Comparison of ENCODE assay signal across 8 cellular contexts in the genomic region with DNA sequence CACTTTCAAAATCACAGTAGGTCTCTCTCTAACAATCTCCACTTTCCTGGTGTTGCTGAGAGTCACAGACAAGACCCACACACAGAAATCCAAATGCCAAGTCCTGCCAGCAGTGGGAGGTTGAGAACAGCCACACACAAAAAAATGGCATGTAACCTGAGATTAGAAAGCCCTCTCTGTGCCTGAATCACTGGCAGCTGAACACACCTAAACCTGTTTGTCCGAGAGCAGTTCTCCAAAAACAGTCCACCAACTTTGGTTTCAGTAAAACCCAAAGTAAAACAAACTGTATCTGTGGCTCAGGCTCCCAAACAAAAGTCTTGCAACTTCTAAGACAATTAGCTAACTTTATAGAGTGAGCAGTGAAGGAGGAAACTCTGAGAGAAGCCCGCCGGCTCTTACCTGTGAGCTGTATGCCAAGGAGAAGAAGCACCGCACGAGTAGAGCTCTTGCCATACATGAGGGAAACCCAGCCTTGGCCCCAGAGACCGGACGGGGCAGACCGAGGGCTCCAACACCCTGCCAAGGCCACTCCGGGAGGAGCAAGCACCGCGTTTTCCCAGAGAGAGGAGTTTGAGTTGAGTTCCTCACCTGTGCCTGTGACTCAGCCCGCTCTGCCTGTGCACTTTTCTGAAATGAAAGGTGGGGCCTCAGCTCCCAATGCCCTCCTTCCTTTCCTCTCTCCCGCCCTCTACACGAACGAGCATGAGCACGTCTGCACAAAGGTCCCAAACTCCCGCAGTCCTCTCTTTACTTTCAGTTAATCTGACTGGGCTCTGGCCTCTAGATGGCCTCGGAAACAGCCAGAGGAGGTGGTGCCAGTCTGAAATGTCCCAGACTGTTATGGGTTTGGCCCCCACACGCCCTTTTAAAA. TPM values are rescaled to one million over a fixed set of nuclear protein-coding genes. Genes with fewer than 3 reads are reported as not detected.
A peak's percentile ranks its signal among the peaks of the same experiment; 100 is the strongest.
DNase-seq lines count a peak whose midpoint lies in the region; ATAC-seq lines count a peak whose summit lies in the region.

MPZL2 (minus strand) TSS at position 604 of the 874 bp plus-strand sequence; CDS start at position 460, 144 bp downstream.

- ATAC-seq in activated naive CD8-positive, alpha-beta T cell treated with anti-CD3 and anti-CD28 coated beads, Interleukin-2, amount 10 ng/mL, durations not matched to agents 7 days and 5 days (ENCODE audit: low read depth) = peak; percentile 74
- no peak for ATAC-seq in HG03025 (IDR thresholded peaks at IDR 0.05; ENCODE audit: low FRiP score, unreplicated experiment)

- H3K4me1 Mint-ChIP-seq in CD8-positive, alpha-beta memory T cell = peaks cover 23 to 36% (median 33%) of the 10 kb centered on the region in 3 donors
- peaks cover 54% of the 10 kb centered on the region for H3K4me1 Mint-ChIP-seq in activated naive CD8-positive, alpha-beta T cell treated with anti-CD3 and anti-CD28 coated beads, Interleukin-2, amount 10 ng/mL, durations not matched to agents 7 days and 5 days
- H3K4me1 Mint-ChIP-seq in immature natural killer cell = peaks cover 11 to 12% of the 10 kb centered on the region in 2 donors

- POLR2A ChIA-PET in CD8-positive, alpha-beta memory T cell (lab: Charles Lee) = interaction anchor here (1.4 kb wide), 1 partner anchor 13 kb away, joined by 3 read pairs; no protein-coding TSS in a partner anchor
- POLR2A ChIA-PET in activated naive CD8-positive, alpha-beta T cell treated with anti-CD3 and anti-CD28 coated beads, Interleukin-2, amount 10 ng/mL, durations not matched to agents 7 days and 5 days (lab: Charles Lee) = interaction anchor here (0.7 to 1.9 kb wide), 12 partner anchors 9 to 95 kb away, joined by 3 to 6 read pairs (median 4); partner anchors contain the start of genes CD3E, JAML, MPZL3 and UBE4A

- no peaks in the 10 kb centered on the region for H3K27me3 ChIP-seq in CD8-positive, alpha-beta memory T cell (ENCODE audit: insufficient read depth, low read length, poor library complexity, severe bottlenecking)

- peaks cover 8% of the 10 kb centered on the region for H3K4me1 ChIP-seq in CD8-positive, alpha-beta memory T cell (ENCODE audit: insufficient read depth, low read length)

- H3K36me3 ChIP-seq in CD8-positive, alpha-beta memory T cell (ENCODE audit: insufficient read depth, low read length) = no peaks in the 10 kb centered on the region

- H3K27me3 Mint-ChIP-seq in CD8-positive, alpha-beta memory T cell = peaks cover 6 to 17% of the 10 kb centered on the region in 2 donors
- H3K27me3 Mint-ChIP-seq in activated naive CD8-positive, alpha-beta T cell treated with anti-CD3 and anti-CD28 coated beads, Interleukin-2, amount 10 ng/mL, durations not matched to agents 7 days and 5 days = no peaks in the 10 kb centered on the region
- H3K27me3 Mint-ChIP-seq in immature natural killer cell (ENCODE audit: low read depth in 3 of 3) = peaks cover 10 to 17% (median 11%) of the 10 kb centered on the region in 3 donors

- H3K4me3 ChIP-seq in CD8-positive, alpha-beta memory T cell (ENCODE audit: low read length) = peak within 1 kb of the TSS; percentile 8

- CTCF ChIA-PET in CD8-positive, alpha-beta memory T cell (lab: Charles Lee) = interaction anchor here (1.3 to 1.4 kb wide), 2 partner anchors 32 to 65 kb away, joined by 8 to 11 read pairs; no protein-coding TSS in a partner anchor

- H3K9me3 ChIP-seq in CD8-positive, alpha-beta memory T cell (ENCODE audit: low read length) = no peaks in the 10 kb centered on the region

- H3K27ac Mint-ChIP-seq in CD8-positive, alpha-beta memory T cell = peak within 1 kb of the TSS in 6 of 8 donors; percentile 3 to 73 (median 62)
- peak within 1 kb of the TSS; percentile 74 for H3K27ac Mint-ChIP-seq in activated naive CD8-positive, alpha-beta T cell treated with anti-CD3 and anti-CD28 coated beads, Interleukin-2, amount 10 ng/mL, durations not matched to agents 7 days and 5 days
- H3K27ac Mint-ChIP-seq in immature natural killer cell = peak within 1 kb of the TSS in 2 of 6 donors; percentile 37 to 74

- DNase-seq in CD8-positive, alpha-beta memory T cell = peak in 1 of 5 donors; percentile 39
- DNase-seq in NCI-H1105 (lab: John Stamatoyannopoulos, UW) = peak; percentile 19
- peak; percentile 50 for DNase-seq in activated naive CD8-positive, alpha-beta T cell treated with anti-CD3 and anti-CD28 coated beads, Interleukin-2, amount 10 ng/mL, durations not matched to agents 7 days and 5 days
- DNase-seq in immature natural killer cell = no peak
- DNase-seq in stimulated activated CD8-positive, alpha-beta memory T cell treated with anti-CD3 and anti-CD28 coated beads, Interleukin-4, amount 100 ng/mL, for 48 hours = peak; percentile 54
- DNase-seq in GM03348 (ENCODE audit: low spot score) = no peak
- DNase-seq in NK-92 (lab: John Stamatoyannopoulos, UW; ENCODE audit: unreplicated experiment) = no peak

- no peak within 1 kb of the TSS for H3K27ac ChIP-seq in CD8-positive, alpha-beta memory T cell (ENCODE audit: low read depth, low read length)

- no peaks in the 10 kb centered on the region for H3K36me3 Mint-ChIP-seq in CD8-positive, alpha-beta memory T cell
- H3K36me3 Mint-ChIP-seq in activated naive CD8-positive, alpha-beta T cell treated with anti-CD3 and anti-CD28 coated beads, Interleukin-2, amount 10 ng/mL, durations not matched to agents 7 days and 5 days = peaks cover 27% of the 10 kb centered on the region
- H3K36me3 Mint-ChIP-seq in immature natural killer cell = peaks cover 0 to 8% (median 0%) of the 10 kb centered on the region in 3 donors

- no peaks in the 10 kb centered on the region for H3K9me3 Mint-ChIP-seq in CD8-positive, alpha-beta memory T cell
- no peaks in the 10 kb centered on the region for H3K9me3 Mint-ChIP-seq in activated naive CD8-positive, alpha-beta T cell treated with anti-CD3 and anti-CD28 coated beads, Interleukin-2, amount 10 ng/mL, durations not matched to agents 7 days and 5 days
- H3K9me3 Mint-ChIP-seq in immature natural killer cell = no peaks in the 10 kb centered on the region

- H3K4me3 Mint-ChIP-seq in CD8-positive, alpha-beta memory T cell = peak within 1 kb of the TSS; percentile 45 to 84 (median 74)
- peak within 1 kb of the TSS; percentile 90 for H3K4me3 Mint-ChIP-seq in activated naive CD8-positive, alpha-beta T cell treated with anti-CD3 and anti-CD28 coated beads, Interleukin-2, amount 10 ng/mL, durations not matched to agents 7 days and 5 days
- H3K4me3 Mint-ChIP-seq in immature natural killer cell = peak within 1 kb of the TSS; percentile 9 to 82 (median 63)

RNA-seq across cellular contexts. Expression of gene MPZL2, which starts in this region (rescaled TPM):
- total RNA-seq in CD8-positive, alpha-beta memory T cell = 1 to 10 TPM; 4.5 to 5.5 TPM
- 0.36 TPM for polyA plus RNA-seq in CD8-positive, alpha-beta memory T cell
- total RNA-seq in activated naive CD8-positive, alpha-beta T cell treated with anti-CD3 and anti-CD28 coated beads, Interleukin-2, amount 10 ng/mL, durations not matched to agents 7 days and 5 days = 1 to 10 TPM; 8.2 to 9.2 TPM
- 1 to 10 TPM in 1 of 3 donors, under 1 TPM in 2; 0.17 to 1.5 (median 0.49) TPM for polyA plus RNA-seq in immature natural killer cell

Comparison
In these comparisons a context has a peak if more than half of its experiments do, and no peak if none do; other contexts are left out.
1. DNase-seq: peak in NCI-H1105 (single experiment), activated naive CD8-positive, alpha-beta T cell treated with anti-CD3 and anti-CD28 coated beads, Interleukin-2, amount 10 ng/mL, durations not matched to agents 7 days and 5 days (single experiment) and stimulated activated CD8-positive, alpha-beta memory T cell treated with anti-CD3 and anti-CD28 coated beads, Interleukin-4, amount 100 ng/mL, for 48 hours (single experiment); none in immature natural killer cell (0 of 3), GM03348 (single experiment) and NK-92 (single experiment).
2. Peak in every context shown above with its lines, with median percentiles within 50 percentile points of each other: H3K4me3 Mint-ChIP-seq.